ENCODE assay signal across 8 cellular contexts in genomic region chr12:92570056-92570753, GRCh38.
A peak's percentile ranks its signal among the peaks of the same experiment; 100 is the strongest.
DNase-seq lines count a peak whose midpoint lies in the region; ATAC-seq, FAIRE-seq and TF ChIP-seq lines count a peak whose summit lies in the region.

No MANE protein-coding gene starts in this region.

- DNase-seq in DMS114 treated with DMSO at 0.1 percent for 48 hours (lab: John Stamatoyannopoulos, UW; ENCODE audit: unreplicated experiment) (peak; percentile 72), NCI-H2171 treated with DMSO at 0.1 percent for 48 hours (lab: John Stamatoyannopoulos, UW) (peak; percentile 99), mesothelial cell of epicardium (ENCODE audit: low spot score in 2 of 2, unreplicated experiment in 2 of 2) (peak in 1 of 2 experiments; percentile 61), uterus (peak; percentile 41 to 81)

- intact Hi-C loops in uterus (cut with DNase I; ENCODE audit: low total_unique reads): loop anchor here (5.0 kb wide), 1 partner anchor 423 kb away; the partner anchor contains the start of gene BTG1

- no peaks in the 10 kb centered on the region for H3K27me3 ChIP-seq in uterus

- no peaks in the 10 kb centered on the region for H3K27me3 Mint-ChIP-seq in mesothelial cell of epicardium (ENCODE audit: low read depth)

- TF ChIP-seq CTCF in mesothelial cell of epicardium (IDR thresholded peaks at IDR 0.05; ENCODE audit: unreplicated experiment): peak; percentile 81
- peak; percentile 76 to 94 (median 83) for TF ChIP-seq CTCF in uterus (IDR thresholded peaks at IDR 0.05)

- peaks cover 10% of the 10 kb centered on the region for H3K9me3 Mint-ChIP-seq in mesothelial cell of epicardium

- FAIRE-seq in TTC549 (lab: Jason Lieb, UNC): peak; percentile 95
- FAIRE-seq in endometrium (lab: Jason Lieb, UNC): peak; percentile 82

- H3K9me3 ChIP-seq in uterus: no peaks in the 10 kb centered on the region

- H3K36me3 Mint-ChIP-seq in mesothelial cell of epicardium: no peaks in the 10 kb centered on the region

- ATAC-seq in GM19328 (IDR thresholded peaks at IDR 0.05; ENCODE audit: unreplicated experiment) (peak; percentile 87), HG03196 (IDR thresholded peaks at IDR 0.05; ENCODE audit: unreplicated experiment) (peak; percentile 82)

- peak overlapping the region in 1 of 2 donors; percentile 28 for H3K27ac ChIP-seq in uterus

- no peak overlapping the region for H3K4me3 ChIP-seq in uterus

- no peaks in the 10 kb centered on the region for H3K4me1 ChIP-seq in uterus

- TF ChIP-seq POLR2A in uterus (IDR thresholded peaks at IDR 0.05): no peak

- no peak overlapping the region for H3K4me3 Mint-ChIP-seq in mesothelial cell of epicardium

- H3K36me3 ChIP-seq in uterus: no peaks in the 10 kb centered on the region

- H3K4me1 Mint-ChIP-seq in mesothelial cell of epicardium: no peaks in the 10 kb centered on the region

- no peak overlapping the region for H3K27ac Mint-ChIP-seq in mesothelial cell of epicardium
